Comparison of ENCODE assay signal across 10 cellular contexts in genomic region chr2:214127178-214127970, GRCh38.
A peak's percentile ranks its signal among the peaks of the same experiment; 100 is the strongest.
DNase-seq lines count a peak whose midpoint lies in the region; ATAC-seq lines count a peak whose summit lies in the region.
"Had no signal": no experiment of that assay in that cellular context is flagged by ENCODE, and none has a peak within 500 bp of the region (broad histone marks: within the 10 kb centered on the region; RNA-seq: fewer than 3 reads in every experiment).

No MANE protein-coding gene starts in this region.

- peak overlapping the region; percentile 33 for H3K27ac ChIP-seq in SK-N-MC
- H3K27ac ChIP-seq in naive thymus-derived CD4-positive, alpha-beta T cell (ENCODE audit: low read depth, low read length) = no peak overlapping the region

- DNase-seq in GM04504 (ENCODE audit: low read depth) (peak; percentile 62), SK-N-MC (ENCODE audit: low read depth, low spot score) (peak; percentile 66), fibroblast of the conjunctiva (ENCODE audit: low read depth) (peak; percentile 75), posterior vena cava (ENCODE audit: low spot score) (peak; percentile 86)
- no peak for DNase-seq in naive thymus-derived CD4-positive, alpha-beta T cell
- DNase-seq: NCI-H1417 treated with DMSO at 0.1 percent for 48 hours had no signal

- intact Hi-C loops in posterior vena cava (cut with DNase I) = no loop called here
- intact Hi-C loops in naive thymus-derived CD4-positive, alpha-beta T cell (cut with micrococcal nuclease) = no loop called here

- peaks cover 0 to 3% (median 0%) of the 10 kb centered on the region in 11 donors for H3K9me3 Mint-ChIP-seq in naive thymus-derived CD4-positive, alpha-beta T cell

- no peak overlapping the region for H3K27ac Mint-ChIP-seq in naive thymus-derived CD4-positive, alpha-beta T cell

- H3K9me3 ChIP-seq in SK-N-MC (ENCODE audit: low read depth, low read length) = no peaks in the 10 kb centered on the region
- H3K9me3 ChIP-seq in naive thymus-derived CD4-positive, alpha-beta T cell (ENCODE audit: control insufficient read depth in 2 of 3, low read length in 3 of 3) = no peaks in the 10 kb centered on the region

- no peaks in the 10 kb centered on the region for H3K36me3 ChIP-seq in SK-N-MC (ENCODE audit: insufficient read depth, low read length)
- H3K36me3 ChIP-seq in naive thymus-derived CD4-positive, alpha-beta T cell (ENCODE audit: control insufficient read depth in 2 of 3, insufficient read depth in 3 of 3, low read length in 3 of 3) = no peaks in the 10 kb centered on the region

- H3K4me3 Mint-ChIP-seq in naive thymus-derived CD4-positive, alpha-beta T cell = no peak overlapping the region
- H3K4me3 Mint-ChIP-seq: central memory CD8-positive, alpha-beta T cell had no signal

- POLR2A ChIA-PET in naive thymus-derived CD4-positive, alpha-beta T cell (lab: Charles Lee) = no interaction called here

- H3K27me3 ChIP-seq in naive thymus-derived CD4-positive, alpha-beta T cell (ENCODE audit: control insufficient read depth in 2 of 2, insufficient read depth in 2 of 2, low read length in 2 of 2) = no peaks in the 10 kb centered on the region

- no peak overlapping the region for H3K9ac ChIP-seq in SK-N-MC (ENCODE audit: insufficient read length)

- no peaks in the 10 kb centered on the region for H3K27me3 Mint-ChIP-seq in naive thymus-derived CD4-positive, alpha-beta T cell
- H3K27me3 Mint-ChIP-seq: central memory CD8-positive, alpha-beta T cell had no signal

- H3K4me3 ChIP-seq in SK-N-MC = peak overlapping the region; percentile 28
- no peak overlapping the region for H3K4me3 ChIP-seq in naive thymus-derived CD4-positive, alpha-beta T cell (ENCODE audit: low read length)

- no peaks in the 10 kb centered on the region for H3K4me1 ChIP-seq in naive thymus-derived CD4-positive, alpha-beta T cell (ENCODE audit: control insufficient read depth in 2 of 2, insufficient read depth in 2 of 2, low read length in 2 of 2)

- peaks cover 0 to 1% (median 0%) of the 10 kb centered on the region in 5 donors for H3K36me3 Mint-ChIP-seq in naive thymus-derived CD4-positive, alpha-beta T cell

- CTCF ChIA-PET in naive thymus-derived CD4-positive, alpha-beta T cell (lab: Charles Lee) = no interaction called here

- no peak for ATAC-seq in naive thymus-derived CD4-positive, alpha-beta T cell
- ATAC-seq in HG03280 (IDR thresholded peaks at IDR 0.05; ENCODE audit: unreplicated experiment) (no peak), GM21515 (IDR thresholded peaks at IDR 0.05; ENCODE audit: unreplicated experiment) (no peak), GM21825 (IDR thresholded peaks at IDR 0.05; ENCODE audit: unreplicated experiment) (no peak)

- no peaks in the 10 kb centered on the region for H3K4me1 Mint-ChIP-seq in naive thymus-derived CD4-positive, alpha-beta T cell
- H3K4me1 Mint-ChIP-seq: central memory CD8-positive, alpha-beta T cell had no signal

Comparison
In these comparisons a context has a peak if more than half of its experiments do, and no peak if none do; other contexts are left out.
1. DNase-seq: peak in GM04504 (single experiment), SK-N-MC (single experiment), fibroblast of the conjunctiva (single experiment) and posterior vena cava (single experiment); none in naive thymus-derived CD4-positive, alpha-beta T cell (0 of 9).